Comparison of ENCODE assay signal across 8 cellular contexts in genomic region chr17:62552851-62553659, GRCh38.
DNase-seq lines count a peak whose midpoint lies in the region; ATAC-seq, FAIRE-seq and TF ChIP-seq lines count a peak whose summit lies in the region.
"Not testable (repeated sequence)": the region's sequence is repeated elsewhere in the genome, so short reads cannot be mapped to it uniquely, and the experiment has no call there.

No MANE protein-coding gene starts in this region.

- H3K36me3 ChIP-seq in SJCRH30 = not testable (repeated sequence)

- not testable (repeated sequence) for TF ChIP-seq POLR2A in A549 (IDR thresholded peaks at IDR 0.05; ENCODE audit: low read length)

- not testable (repeated sequence) for H3K27me3 Mint-ChIP-seq in activated naive CD4-positive, alpha-beta T cell treated with anti-CD3 and anti-CD28 coated beads for 36 hours (ENCODE audit: low read depth); neural crest cell (ENCODE audit: low read depth)

- peak overlapping the region; percentile 56 for H3K4me2 ChIP-seq in A549

- TF ChIP-seq RAD21 in A549 (conservative IDR thresholded peaks at IDR 0.05 in 1 of 2, IDR thresholded peaks at IDR 0.05 in 1 of 2) = peak; percentile 60 to 64; a peak in 4 of 5 replicates

- peaks cover 21% of the 10 kb centered on the region for H3K4me1 ChIP-seq in A549
- H3K4me1 ChIP-seq in SJCRH30 = not testable (repeated sequence)

- DNase-seq in A549 (ENCODE audit: low read depth in 1 of 2, low spot score in 1 of 2) (peak in 1 of 2 experiments; percentile 49), NCI-H1105 treated with DMSO at 0.1 percent for 48 hours (lab: John Stamatoyannopoulos, UW) (peak; percentile 3), SJCRH30 (peak; percentile 27 to 43), fibroblast of the aortic adventitia (ENCODE audit: low read depth) (peak; percentile 57), neural crest cell (ENCODE audit: low read depth, low spot score) (peak; percentile 39)
- peak; percentile 63 for DNase-seq in activated naive CD4-positive, alpha-beta T cell treated with anti-CD3 and anti-CD28 coated beads for 36 hours

- CTCF ChIA-PET in A549 (lab: Yijun Ruan, JAX) = interaction anchor here (0.7 to 1.0 kb wide), 27 partner anchors 10 to 148 kb away, joined by 3 to 7 read pairs (median 4); no protein-coding TSS in a partner anchor
- CTCF ChIA-PET in activated naive CD4-positive, alpha-beta T cell treated with anti-CD3 and anti-CD28 coated beads for 36 hours (lab: Charles Lee) = interaction anchor here (0.6 to 1.2 kb wide), 8 partner anchors 12 to 170 kb away, joined by 3 to 10 read pairs (median 5); no protein-coding TSS in a partner anchor

- H3K27ac ChIP-seq in A549 = peak overlapping the region in 1 of 2 experiments; percentile 66; a peak in 3 of 6 replicates
- not testable (repeated sequence) for H3K27ac ChIP-seq in SJCRH30

- POLR2A ChIA-PET in A549 (lab: Yijun Ruan, JAX) = not testable (repeated sequence)

- TF ChIP-seq EP300 in A549 (IDR thresholded peaks at IDR 0.05) = not testable (repeated sequence)

- WGBS in A549 (ENCODE audit: missing lambda C conversion rate) = 1% methylated on average over 4 of the region's 4 CpGs

- not testable (repeated sequence) for H3K27me3 ChIP-seq in SJCRH30

- H3K9me3 Mint-ChIP-seq in activated naive CD4-positive, alpha-beta T cell treated with anti-CD3 and anti-CD28 coated beads for 36 hours; neural crest cell: not testable (repeated sequence)

- not testable (repeated sequence) for H3K36me3 Mint-ChIP-seq in activated naive CD4-positive, alpha-beta T cell treated with anti-CD3 and anti-CD28 coated beads for 36 hours (ENCODE audit: low read depth); neural crest cell (ENCODE audit: low read depth)

- not testable (repeated sequence) for H3K4me1 Mint-ChIP-seq in activated naive CD4-positive, alpha-beta T cell treated with anti-CD3 and anti-CD28 coated beads for 36 hours (ENCODE audit: low read depth); neural crest cell

- FAIRE-seq in A549 (lab: Jason Lieb, UNC) = peak; percentile 99

- H3K4me3 Mint-ChIP-seq in activated naive CD4-positive, alpha-beta T cell treated with anti-CD3 and anti-CD28 coated beads for 36 hours = peak overlapping the region; percentile 38
- not testable (repeated sequence) for H3K4me3 Mint-ChIP-seq in neural crest cell

- TF ChIP-seq CTCF in A549 (IDR thresholded peaks at IDR 0.05) = peak; percentile 67
- peak; percentile 34 for TF ChIP-seq CTCF in fibroblast of the aortic adventitia (IDR thresholded peaks at IDR 0.05; ENCODE audit: insufficient read depth, low read length)
- peak; percentile 69 for TF ChIP-seq CTCF in neural crest cell (conservative IDR thresholded peaks at IDR 0.05)

- not testable (repeated sequence) for H3K4me3 ChIP-seq in A549, SJCRH30
- peak overlapping the region; percentile 22 for H3K4me3 ChIP-seq in fibroblast of the aortic adventitia (ENCODE audit: low read depth, low read length)

- intact Hi-C loops in activated naive CD4-positive, alpha-beta T cell treated with anti-CD3 and anti-CD28 coated beads for 36 hours (cut with micrococcal nuclease) = loop anchor here (1.0 to 10.0 kb wide), 3 partner anchors 119 to 415 kb away; no protein-coding TSS in a partner anchor

- not testable (repeated sequence) for H3K9me3 ChIP-seq in A549; SJCRH30 (replicated peaks)

- peak; percentile 96 to 99 for ATAC-seq in A549
- ATAC-seq in GM18508 (IDR thresholded peaks at IDR 0.05; ENCODE audit: insufficient read depth, unreplicated experiment) = peak; percentile 69
- peak; percentile 71 for ATAC-seq in HG02870 (IDR thresholded peaks at IDR 0.05; ENCODE audit: unreplicated experiment)

- peak overlapping the region; percentile 67 for H3K27ac Mint-ChIP-seq in activated naive CD4-positive, alpha-beta T cell treated with anti-CD3 and anti-CD28 coated beads for 36 hours
- H3K27ac Mint-ChIP-seq in neural crest cell (ENCODE audit: unreplicated experiment) = peak overlapping the region; percentile 62

TF ChIP-seq in A549, 52 proteins besides CTCF, POLR2A, EP300 and RAD21:
- TF ChIP-seq SMC3 (IDR thresholded peaks at IDR 0.05) = peak; percentile 52; the same call in 2 of the 3 replicates
TF ChIP-seq in A549: peak in this region for 1; not testable (repeated sequence) for 51.
